Comparison of ENCODE assay signal across 8 cellular contexts in the genomic region with DNA sequence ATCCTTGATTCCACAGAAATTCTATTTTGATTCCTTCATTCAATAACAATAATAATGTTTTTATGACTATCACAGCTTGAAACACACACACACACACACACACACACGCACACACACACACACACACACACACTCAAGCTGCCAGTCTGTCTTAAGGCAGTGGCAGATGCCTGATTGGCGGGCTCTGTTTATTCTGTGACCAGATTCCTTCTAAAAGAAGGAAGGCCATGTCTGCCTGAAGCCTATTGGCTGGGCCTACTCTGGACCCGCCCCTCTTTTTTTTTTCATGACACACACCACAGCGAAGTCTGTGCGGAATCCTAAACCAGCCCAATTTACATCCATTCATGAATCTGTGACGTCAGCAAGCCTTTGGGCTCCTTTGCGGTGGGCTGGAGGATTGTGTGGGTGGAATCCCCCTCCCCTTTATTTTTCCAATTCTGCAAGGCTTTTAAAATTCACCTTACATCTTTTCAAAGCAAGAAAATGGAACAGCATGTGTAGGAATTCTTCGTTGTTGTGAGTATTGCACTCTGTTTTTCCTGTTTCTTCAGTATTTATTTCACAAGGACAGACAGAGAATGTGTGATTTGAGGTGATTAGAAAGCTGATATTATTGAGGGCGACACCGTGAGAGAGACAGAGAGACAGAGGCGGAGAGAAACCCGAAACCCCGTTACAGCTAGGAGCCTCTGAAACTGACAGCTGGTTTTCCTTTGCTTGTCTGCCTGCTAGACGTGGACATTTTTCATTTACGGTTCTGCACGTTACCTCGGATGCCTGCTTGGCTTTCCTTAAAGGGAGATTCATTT. TPM values are rescaled to one million over a fixed set of nuclear protein-coding genes. Genes with fewer than 3 reads are reported as not detected.
A peak's percentile ranks its signal among the peaks of the same experiment; 100 is the strongest.
DNase-seq lines count a peak whose midpoint lies in the region; ATAC-seq and TF ChIP-seq lines count a peak whose summit lies in the region.

A gene with protein sequence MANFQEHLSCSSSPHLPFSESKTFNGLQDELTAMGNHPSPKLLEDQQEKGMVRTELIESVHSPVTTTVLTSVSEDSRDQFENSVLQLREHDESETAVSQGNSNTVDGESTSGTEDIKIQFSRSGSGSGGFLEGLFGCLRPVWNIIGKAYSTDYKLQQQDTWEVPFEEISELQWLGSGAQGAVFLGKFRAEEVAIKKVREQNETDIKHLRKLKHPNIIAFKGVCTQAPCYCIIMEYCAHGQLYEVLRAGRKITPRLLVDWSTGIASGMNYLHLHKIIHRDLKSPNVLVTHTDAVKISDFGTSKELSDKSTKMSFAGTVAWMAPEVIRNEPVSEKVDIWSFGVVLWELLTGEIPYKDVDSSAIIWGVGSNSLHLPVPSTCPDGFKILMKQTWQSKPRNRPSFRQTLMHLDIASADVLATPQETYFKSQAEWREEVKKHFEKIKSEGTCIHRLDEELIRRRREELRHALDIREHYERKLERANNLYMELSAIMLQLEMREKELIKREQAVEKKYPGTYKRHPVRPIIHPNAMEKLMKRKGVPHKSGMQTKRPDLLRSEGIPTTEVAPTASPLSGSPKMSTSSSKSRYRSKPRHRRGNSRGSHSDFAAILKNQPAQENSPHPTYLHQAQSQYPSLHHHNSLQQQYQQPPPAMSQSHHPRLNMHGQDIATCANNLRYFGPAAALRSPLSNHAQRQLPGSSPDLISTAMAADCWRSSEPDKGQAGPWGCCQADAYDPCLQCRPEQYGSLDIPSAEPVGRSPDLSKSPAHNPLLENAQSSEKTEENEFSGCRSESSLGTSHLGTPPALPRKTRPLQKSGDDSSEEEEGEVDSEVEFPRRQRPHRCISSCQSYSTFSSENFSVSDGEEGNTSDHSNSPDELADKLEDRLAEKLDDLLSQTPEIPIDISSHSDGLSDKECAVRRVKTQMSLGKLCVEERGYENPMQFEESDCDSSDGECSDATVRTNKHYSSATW (plus strand): TSS at position 287 of the 812 bp plus-strand sequence. CDS start 65,446 bp downstream, outside the sequence.

- no peaks in the 10 kb centered on the region for H3K36me3 ChIP-seq in HUES48 (ENCODE audit: control insufficient read depth, insufficient read depth, low read length)
- H3K36me3 ChIP-seq in OCI-LY3 (replicated peaks; ENCODE audit: low read depth, low read length): no peaks in the 10 kb centered on the region
- H3K36me3 ChIP-seq in ascending aorta: no peaks in the 10 kb centered on the region
- H3K36me3 ChIP-seq in heart left ventricle: no peaks in the 10 kb centered on the region

- TF ChIP-seq CTCF in OCI-LY3 (IDR thresholded peaks at IDR 0.05; ENCODE audit: low read depth, low read length) (no peak), ascending aorta (IDR thresholded peaks at IDR 0.05) (no peak), heart left ventricle (IDR thresholded peaks at IDR 0.05) (no peak), omental fat pad (IDR thresholded peaks at IDR 0.05) (no peak)

- DNase-seq in EL (peak; percentile 95), ascending aorta (ENCODE audit: low spot score in 2 of 2) (peak; percentile 78 to 93), heart left ventricle (peak; percentile 76 to 90 (median 83)), omental fat pad (ENCODE audit: low spot score) (peak; percentile 61), SW 1271 (lab: John Stamatoyannopoulos, UW) (no peak)

- H3K4me3 ChIP-seq in HUES48 (ENCODE audit: low read depth, low read length) (peak within 1 kb of the TSS; percentile 77), OCI-LY3 (ENCODE audit: low read length) (peak within 1 kb of the TSS; percentile 82), ascending aorta (peak within 1 kb of the TSS; percentile 51 to 66), heart left ventricle (peak within 1 kb of the TSS; percentile 49 to 75 (median 62))

- H3K9ac ChIP-seq in HUES48 (ENCODE audit: low read depth, low read length): peak within 1 kb of the TSS; percentile 37; the same call in 1 of the 2 replicates
- peak within 1 kb of the TSS; percentile 54 for H3K9ac ChIP-seq in OCI-LY3 (ENCODE audit: low read length)

- no peaks in the 10 kb centered on the region for H3K79me2 ChIP-seq in OCI-LY3 (ENCODE audit: low read length)

- no peak for TF ChIP-seq POLR2A in heart left ventricle (IDR thresholded peaks at IDR 0.05)

- H3K27ac ChIP-seq in HUES48 (ENCODE audit: low read depth, low read length) (no peak within 1 kb of the TSS), OCI-LY3 (ENCODE audit: low read length) (no peak within 1 kb of the TSS), ascending aorta (peak within 1 kb of the TSS; percentile 5 to 35), heart left ventricle (peak within 1 kb of the TSS in 9 of 12 donors; percentile 19 to 77 (median 60))

- H4K20me1 ChIP-seq in OCI-LY3 (ENCODE audit: insufficient read depth, low read length): no peaks in the 10 kb centered on the region

- intact Hi-C loops in ascending aorta (cut with DNase I) (loop anchor here (5.0 to 10.0 kb wide), 3 partner anchors 81 to 224 kb away; a partner anchor contains a TSS), heart left ventricle (cut with DNase I) (loop anchor here in 3 of 10 donors (5.0 to 10.0 kb wide), 3 partner anchors 132 to 219 kb away; a partner anchor contains a TSS)

- peak within 1 kb of the TSS; percentile 94 for H3K4me2 ChIP-seq in OCI-LY3 (ENCODE audit: low read length)

- peaks cover 25% of the 10 kb centered on the region for H3K27me3 ChIP-seq in HUES48 (ENCODE audit: control insufficient read depth, insufficient read depth, low read length)
- H3K27me3 ChIP-seq in OCI-LY3 (ENCODE audit: low read depth, low read length): peaks cover 37% of the 10 kb centered on the region
- H3K27me3 ChIP-seq in ascending aorta: no peaks in the 10 kb centered on the region
- peaks cover 0 to 11% (median 0%) of the 10 kb centered on the region in 9 donors for H3K27me3 ChIP-seq in heart left ventricle

- H3K4me1 ChIP-seq in HUES48 (ENCODE audit: control insufficient read depth, insufficient read depth, low read length): no peaks in the 10 kb centered on the region
- H3K4me1 ChIP-seq in OCI-LY3 (ENCODE audit: low read length): peaks cover 11% of the 10 kb centered on the region
- H3K4me1 ChIP-seq in ascending aorta: peaks cover 0 to 7% of the 10 kb centered on the region in 2 donors
- peaks cover 0 to 11% (median 5%) of the 10 kb centered on the region in 12 donors for H3K4me1 ChIP-seq in heart left ventricle

- H2AFZ ChIP-seq in OCI-LY3 (ENCODE audit: low read depth, low read length): peak within 1 kb of the TSS; percentile 92

- 0 to 1% (median 0%) methylated on average over 17 of the region's 17 CpGs for WGBS in heart left ventricle, 4 donors

- peak; percentile 94 for ATAC-seq in GM21529 (IDR thresholded peaks at IDR 0.05; ENCODE audit: unreplicated experiment)
- ATAC-seq in heart left ventricle: peak; percentile 98 to 100 (median 100)
- peak; percentile 97 for ATAC-seq in omental fat pad (ENCODE audit: low FRiP score)

- H3K9me3 ChIP-seq in HUES48 (ENCODE audit: control insufficient read depth, insufficient read depth, low read length): no peaks in the 10 kb centered on the region
- H3K9me3 ChIP-seq in OCI-LY3 (ENCODE audit: insufficient read depth, low read length): no peaks in the 10 kb centered on the region
- no peaks in the 10 kb centered on the region for H3K9me3 ChIP-seq in ascending aorta
- H3K9me3 ChIP-seq in heart left ventricle: no peaks in the 10 kb centered on the region

RNA-seq across cellular contexts. Expression of the gene that starts here (rescaled TPM):
- total RNA-seq in ascending aorta (21.9 TPM), heart left ventricle (10 to 100 TPM in 6 of 9 donors, 1 to 10 TPM in 3; 4.8 to 18.5 (median 11.4) TPM), omental fat pad (10 to 100 TPM; 12.4 to 17.8 (median 16.3) TPM)
- 10 to 100 TPM in 1 of 2 donors, 1 to 10 TPM in 1; 6.6 to 10.1 TPM for polyA plus RNA-seq in heart left ventricle

Comparison
In these comparisons a context has a peak if more than half of its experiments do, and no peak if none do; other contexts are left out.
1. DNase-seq: peak in EL (single experiment), ascending aorta (2 of 2), heart left ventricle (5 of 5) and omental fat pad (single experiment); none in SW 1271 (0 of 2).
2. H3K27ac ChIP-seq: peak in ascending aorta (2 of 2) and heart left ventricle (9 of 12); none in HUES48 (single experiment) and OCI-LY3 (single experiment).
3. Peak in every context shown above with its lines, with median percentiles within 50 percentile points of each other: ATAC-seq and H3K4me3 ChIP-seq.